In genomic region chr2:121071058-121071504, GRCh38 we compare ENCODE assay signal across 8 cellular contexts.
DNase-seq lines count a peak whose midpoint lies in the region; ATAC-seq, FAIRE-seq and TF ChIP-seq lines count a peak whose summit lies in the region.

No MANE protein-coding gene starts in this region.

- H3K4me3 ChIP-seq in GM12878: no peak overlapping the region

- no TSS peak for BruUV-seq in GM12878 (replicated peaks; lab: Mats Ljungman, UMichigan)

- in situ Hi-C loops in GM12878 (cut with MboI): no loop called here

- CTCF ChIA-PET in GM12878 (lab: Yijun Ruan, JAX): interaction anchor here (0.7 to 2.4 kb wide), 4 partner anchors 10 to 285 kb away, joined by 3 to 5 read pairs (median 4); no protein-coding TSS in a partner anchor

- TF ChIP-seq RAD21 in GM12878 (IDR thresholded peaks at IDR 0.05; ENCODE audit: insufficient read depth, low read depth, low read length): peak; percentile 54

- RAD21 ChIA-PET in GM12878 (lab: Charles Lee; ENCODE audit: unreplicated experiment): interaction anchor here (1.4 kb wide), 1 partner anchor 375 kb away, joined by 4 read pairs; no protein-coding TSS in a partner anchor

- no peak overlapping the region for H3K9ac ChIP-seq in GM12878 (ENCODE audit: control insufficient read depth, insufficient read depth, low read length)

- H3K27ac ChIP-seq in GM12878 (ENCODE audit: control insufficient read depth, insufficient read depth): no peak overlapping the region

- FAIRE-seq in GM12878 (lab: Jason Lieb, UNC): peak; percentile 52

- H3K9me3 ChIP-seq in GM12878 (replicated peaks; ENCODE audit: control insufficient read depth, insufficient read depth, low read length): no peaks in the 10 kb centered on the region

- no peak overlapping the region for H3K4me2 ChIP-seq in GM12878 (ENCODE audit: control insufficient read depth, insufficient read depth)

- no peak overlapping the region for H2AFZ ChIP-seq in GM12878 (ENCODE audit: control insufficient read depth, low read depth, low read length)

- POLR2A ChIA-PET in GM12878 (lab: Charles Lee): no interaction called here

- no peaks in the 10 kb centered on the region for H3K36me3 ChIP-seq in GM12878 (ENCODE audit: control insufficient read depth in 2 of 2, insufficient read depth in 2 of 2, low read length in 1 of 2)

- intact Hi-C loops in GM12878 (cut with micrococcal nuclease; ENCODE audit: unreplicated experiment): loop anchor here (1.0 kb wide), 1 partner anchor 376 kb away; no protein-coding TSS in a partner anchor

- H3K4me1 ChIP-seq in GM12878 (ENCODE audit: control insufficient read depth, insufficient read depth, low read length): no peaks in the 10 kb centered on the region

- no peak for TF ChIP-seq POLR2A in GM12878 (IDR thresholded peaks at IDR 0.05; ENCODE audit: low read depth, low read length)

- ATAC-seq in GM12878 (peak; percentile 79), HG02840 (IDR thresholded peaks at IDR 0.05; ENCODE audit: low FRiP score, unreplicated experiment) (no peak)

- DNase-seq in NOMO-1 (lab: John Stamatoyannopoulos, UW; ENCODE audit: unreplicated experiment in 2 of 2) (peak; percentile 29 to 34), NOMO-1 treated with dmso at 0.1 percent for 144 hours (lab: John Stamatoyannopoulos, UW; ENCODE audit: unreplicated experiment) (no peak), HT1080 (ENCODE audit: low read depth) (peak; percentile 67), RPMI7951 (ENCODE audit: low read depth) (peak; percentile 43), GM12878 (ENCODE audit: low read depth, low spot score) (no peak), islet precursor cell (peak; percentile 85)
- peak; percentile 36 to 63 for DNase-seq in stimulated activated CD4-positive, alpha-beta T cell treated with anti-CD3 and anti-CD28 coated beads, Interleukin-4, amount 100 ng/mL, for 48 hours (ENCODE audit: low read depth in 2 of 2)

- H4K20me1 ChIP-seq in GM12878 (ENCODE audit: control insufficient read depth, insufficient read depth): no peaks in the 10 kb centered on the region

- H3K79me2 ChIP-seq in GM12878 (ENCODE audit: control insufficient read depth, insufficient read depth, low read length): no peaks in the 10 kb centered on the region

- SMC1A ChIA-PET in GM12878 (lab: Charles Lee; ENCODE audit: uncharacterized antibody, unreplicated experiment): no interaction called here

- WGBS in GM12878 (ENCODE audit: insufficient coverage, insufficient replicate concordance, low lambda C conversion rate, missing lambda C conversion rate): 20% methylated on average over 14 of the region's 14 CpGs

- no peak for TF ChIP-seq EP300 in GM12878 (IDR thresholded peaks at IDR 0.05; ENCODE audit: borderline replicate concordance in 1 of 2, control insufficient read depth in 1 of 2, low read depth in 2 of 2, low read length in 2 of 2)

- peaks cover 0 to 3% of the 10 kb centered on the region in 2 experiments; a peak in 2 of 4 replicates for H3K27me3 ChIP-seq in GM12878 (replicated peaks in 1 of 2; ENCODE audit: control insufficient read depth in 2 of 2, insufficient read depth in 2 of 2, low read length in 1 of 2)

- peak; percentile 61 to 73 (median 71) for TF ChIP-seq CTCF in GM12878 (IDR thresholded peaks at IDR 0.05 in 2 of 3, conservative IDR thresholded peaks at IDR 0.05 in 1 of 3; ENCODE audit: control insufficient read depth in 2 of 3, extremely low read depth in 1 of 3, insufficient read depth in 1 of 3, low read depth in 3 of 3, low read length in 3 of 3)

TF ChIP-seq in GM12878, 131 proteins besides CTCF, POLR2A, EP300 and RAD21:
- TF ChIP-seq SMC3 (IDR thresholded peaks at IDR 0.05; ENCODE audit: borderline replicate concordance, low read length) (peak; percentile 53; the same call in 1 of the 2 replicates), PAX5 (IDR thresholded peaks at IDR 0.05; ENCODE audit: borderline replicate concordance, low read depth, low read length) (no peak), E2F4 (IDR thresholded peaks at IDR 0.05; ENCODE audit: low read depth, low read length) (no peak), BCL3 (IDR thresholded peaks at IDR 0.05; ENCODE audit: borderline replicate concordance, insufficient read depth, low read depth, low read length, poor library complexity, severe bottlenecking) (no peak), BMI1 (IDR thresholded peaks at IDR 0.05; ENCODE audit: borderline replicate concordance) (no peak), ZNF274 (IDR thresholded peaks at IDR 0.05; ENCODE audit: insufficient read depth, insufficient read length) (no peak), RELA (IDR thresholded peaks at IDR 0.05; ENCODE audit: borderline replicate concordance, partially characterized antibody) (no peak)
TF ChIP-seq in GM12878: peak in this region for 1.

Comparison
In these comparisons a context has a peak if more than half of its experiments do, and no peak if none do; other contexts are left out.
1. DNase-seq: peak in NOMO-1 (2 of 2), HT1080 (single experiment), RPMI7951 (single experiment), islet precursor cell (single experiment) and stimulated activated CD4-positive, alpha-beta T cell treated with anti-CD3 and anti-CD28 coated beads, Interleukin-4, amount 100 ng/mL, for 48 hours (2 of 2); none in NOMO-1 treated with dmso at 0.1 percent for 144 hours (single experiment) and GM12878 (single experiment).